Comparison of ENCODE assay signal across 17 cellular contexts in the genomic region with DNA sequence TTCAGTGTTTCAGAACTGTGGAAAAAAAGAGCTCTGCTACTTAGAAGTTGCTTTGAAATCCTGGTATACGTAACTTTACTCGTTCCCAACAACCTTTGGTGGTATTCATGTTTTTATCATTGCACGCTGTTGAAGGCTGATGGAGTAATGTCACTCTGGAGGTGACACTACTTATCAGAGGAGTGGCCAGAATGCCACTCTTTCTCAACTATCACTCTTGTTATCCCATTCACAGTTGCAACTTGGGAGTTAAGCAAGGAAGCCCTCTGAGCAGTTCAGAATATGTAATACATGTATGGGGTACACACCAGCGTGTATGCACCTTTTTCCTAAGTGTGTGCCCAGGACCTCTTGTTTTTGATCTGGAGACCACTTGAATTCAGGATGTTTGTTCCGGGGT. TPM values are rescaled to one million over a fixed set of nuclear protein-coding genes. Genes with fewer than 3 reads are reported as not detected.
DNase-seq lines count a peak whose midpoint lies in the region; ATAC-seq and TF ChIP-seq lines count a peak whose summit lies in the region.
"Had no signal": no experiment of that assay in that cellular context is flagged by ENCODE, and none has a peak within 500 bp of the region (broad histone marks: within the 10 kb centered on the region; RNA-seq: fewer than 3 reads in every experiment).

No MANE protein-coding gene starts in this region.

- H3K27ac ChIP-seq in right atrium auricular region (peak overlapping the region in 1 of 2 donors; percentile 24), left lung (no peak overlapping the region)
- H3K27ac ChIP-seq: BLaER1, HL-60 had no signal

- no peaks in the 10 kb centered on the region for H3K9me3 ChIP-seq in right atrium auricular region
- no peaks in the 10 kb centered on the region for H3K9me3 ChIP-seq in left lung

- H3K27me3 ChIP-seq in right atrium auricular region (no peaks in the 10 kb centered on the region), left lung (no peaks in the 10 kb centered on the region)
- H3K27me3 ChIP-seq: BLaER1 had no signal

- H3K36me3 ChIP-seq in right atrium auricular region (no peaks in the 10 kb centered on the region), left lung (no peaks in the 10 kb centered on the region)
- H3K36me3 ChIP-seq: BLaER1 had no signal

- intact Hi-C loops in Right ventricle myocardium superior (cut with DNase I) = no loop called here
- intact Hi-C loops in left cardiac atrium (cut with DNase I) = no loop called here
- intact Hi-C loops in left lung (cut with DNase I) = no loop called here

- peaks cover 0 to 46% of the 10 kb centered on the region in 2 donors for H3K4me1 ChIP-seq in right atrium auricular region
- H3K4me1 ChIP-seq in left lung = no peaks in the 10 kb centered on the region
- H3K4me1 ChIP-seq: BLaER1 had no signal

- peak; percentile 44 for ATAC-seq in Right ventricle myocardium superior (ENCODE audit: poor library complexity)
- ATAC-seq in left cardiac atrium = peak; percentile 47 to 57
- peak; percentile 50 for ATAC-seq in left lung
- no peak for ATAC-seq in GM18520 (IDR thresholded peaks at IDR 0.05; ENCODE audit: unreplicated experiment)
- ATAC-seq: HCT116 had no signal

- DNase-seq in Right ventricle myocardium superior (no peak), right atrium auricular region (ENCODE audit: low spot score) (no peak), left cardiac atrium (no peak), left lung (no peak), globus pallidus (ENCODE audit: low spot score) (no peak)
- no peak for DNase-seq in stimulated activated CD4-positive, alpha-beta T cell treated with anti-CD3 and anti-CD28 coated beads, Interleukin-15, amount 100 ng/mL, for 24 hours
- DNase-seq: 8988T; CD4-positive, alpha-beta memory T cell; DMS79 treated with DMSO at 0.1 percent for 48 hours; GF-D8; GOT3; H7; HFFc6 had no signal

- H3K4me3 ChIP-seq in right atrium auricular region (no peak overlapping the region), left lung (no peak overlapping the region)
- H3K4me3 ChIP-seq: BLaER1 had no signal

- TF ChIP-seq CTCF in right atrium auricular region (IDR thresholded peaks at IDR 0.05) (no peak), left lung (IDR thresholded peaks at IDR 0.05) (no peak)

RNA-seq across cellular contexts. Expression of gene TANC1, which starts 53.6 kb away (rescaled TPM):
- total RNA-seq in Right ventricle myocardium superior (56.2 TPM), right atrium auricular region (10 to 100 TPM; 51.8 to 58.9 TPM), left cardiac atrium (10 to 100 TPM; 38.6 to 80.7 TPM), left lung (10 to 100 TPM; 40.1 to 53.5 TPM)
